Comparison of ENCODE assay signal across 8 cellular contexts in the genomic region with DNA sequence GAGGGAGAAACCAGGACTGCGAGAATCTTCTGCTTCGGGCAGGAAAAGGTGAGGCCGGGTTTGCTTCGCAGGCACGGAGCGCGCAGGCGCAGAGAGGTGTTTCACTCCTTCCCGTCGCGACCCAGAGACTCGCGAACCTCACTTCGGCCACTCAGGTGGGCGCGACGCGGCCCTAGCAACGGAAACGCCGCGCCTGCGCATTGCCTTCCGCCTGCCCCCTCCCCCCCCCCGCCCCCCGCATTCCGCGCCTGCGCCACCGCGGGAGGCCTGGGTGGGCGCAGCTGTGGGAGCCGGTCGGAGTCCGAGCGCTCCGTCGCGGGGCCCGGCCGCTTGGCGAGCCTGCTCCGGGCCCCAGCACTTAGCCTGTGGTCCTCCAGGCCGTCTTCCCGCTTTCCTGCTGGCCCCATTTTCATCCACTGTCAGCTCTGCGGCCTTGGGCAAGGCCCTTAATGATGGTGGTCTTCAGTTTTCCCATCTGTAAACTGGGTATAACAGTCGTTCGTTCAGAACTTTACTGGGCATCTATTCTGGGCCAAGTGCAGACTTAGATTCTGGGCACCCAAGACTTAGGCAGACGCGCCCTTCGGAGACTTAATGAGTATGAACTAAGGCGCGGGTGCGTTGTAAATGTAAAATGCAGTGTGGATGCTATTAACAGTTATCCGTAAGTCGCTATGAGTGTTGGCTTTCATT.
DNase-seq lines count a peak whose midpoint lies in the region; ATAC-seq, FAIRE-seq and TF ChIP-seq lines count a peak whose summit lies in the region.

No MANE protein-coding gene starts in this region.

- H2BK15ac ChIP-seq in H1 (ENCODE audit: low read length): no peak overlapping the region

- H4K8ac ChIP-seq in H1 (ENCODE audit: extremely low read depth, insufficient read depth, low read length): peak overlapping the region; percentile 83; the same call in 1 of the 2 replicates

- no peak for TF ChIP-seq EP300 in H1 (IDR thresholded peaks at IDR 0.05; ENCODE audit: borderline replicate concordance in 1 of 2, low read depth in 2 of 2, low read length in 2 of 2)

- peaks cover 2% of the 10 kb centered on the region; the same call in 1 of the 2 replicates for H3K23me2 ChIP-seq in H1 (ENCODE audit: low read depth, low read length)

- POLR2A ChIA-PET in H1 (lab: Charles Lee; ENCODE audit: partially characterized antibody): no interaction called here

- no peak overlapping the region for H3K23ac ChIP-seq in H1 (ENCODE audit: insufficient read length)

- no peaks in the 10 kb centered on the region for H3K4me1 ChIP-seq in H1 (replicated peaks in 1 of 4; ENCODE audit: control insufficient read depth in 3 of 4, insufficient read depth in 4 of 4, low read length in 3 of 4)

- no peak for FAIRE-seq in H1 (lab: Jason Lieb, UNC)

- no peak overlapping the region for H3K4ac ChIP-seq in H1 (replicated peaks; ENCODE audit: insufficient read length, low read depth, low read length)

- TF ChIP-seq POLR2A in H1 (IDR thresholded peaks at IDR 0.05; ENCODE audit: control extremely low read depth in 1 of 2, low read depth in 2 of 2, low read length in 2 of 2): no peak

- no peak overlapping the region for H2BK5ac ChIP-seq in H1 (ENCODE audit: low read depth, low read length)

- H3K27ac ChIP-seq in H1 (ENCODE audit: low read depth, low read length): no peak overlapping the region; the same call in 1 of the 2 replicates

- CTCF ChIA-PET in H1 (lab: Charles Lee; ENCODE audit: partially characterized antibody): interaction anchor here (1.5 kb wide), 1 partner anchor 11 kb away, joined by 6 read pairs; no protein-coding TSS in a partner anchor

- no peak overlapping the region for H3K4me3 ChIP-seq in GM06990 (replicated peaks; ENCODE audit: low read depth, low read length)
- peak overlapping the region; percentile 22 to 41 (median 25); a peak in 3 of 8 replicates for H3K4me3 ChIP-seq in H1 (ENCODE audit: extremely low read depth in 1 of 4, insufficient read depth in 2 of 4, low read depth in 3 of 4, low read length in 4 of 4)

- 66% methylated on average over 31 of the region's 56 CpGs; no CpG with 5 or more reads in 1 of the 2 experiments for WGBS in H1 (ENCODE audit: extremely low coverage in 1 of 2, insufficient coverage in 1 of 2, insufficient read length in 1 of 2, insufficient replicate concordance in 2 of 2, low coverage in 1 of 2, low lambda C conversion rate in 2 of 2, missing lambda C conversion rate in 1 of 2), 2 experiments

- TF ChIP-seq CTCF in GM06990 (IDR thresholded peaks at IDR 0.05; ENCODE audit: insufficient read depth, low read length, poor library complexity, severe bottlenecking) (no peak), H1 (IDR thresholded peaks at IDR 0.05; ENCODE audit: control extremely low read depth in 1 of 3, insufficient read depth in 1 of 3, low read depth in 1 of 3, low read length in 3 of 3) (no peak)

- no peaks in the 10 kb centered on the region for H4K20me1 ChIP-seq in H1 (replicated peaks in 1 of 2; ENCODE audit: control insufficient read depth in 1 of 2, insufficient read depth in 2 of 2, low read length in 2 of 2)

- H3K27me3 ChIP-seq in GM06990 (replicated peaks; ENCODE audit: control insufficient read depth, insufficient read depth, low read length) (no peaks in the 10 kb centered on the region), H1 (replicated peaks in 1 of 4; ENCODE audit: control insufficient read depth in 3 of 4, extremely low read depth in 1 of 4, insufficient read depth in 3 of 4, low read length in 3 of 4) (no peaks in the 10 kb centered on the region; a peak in 1 of 7 replicates)

- H2BK20ac ChIP-seq in H1 (ENCODE audit: low read length): no peak overlapping the region

- H3K56ac ChIP-seq in H1 (replicated peaks; ENCODE audit: insufficient read length, low read depth, low read length): no peak overlapping the region

- H2BK12ac ChIP-seq in H1 (ENCODE audit: low read depth, low read length): no peak overlapping the region

- H3K36me3 ChIP-seq in GM06990 (ENCODE audit: control insufficient read depth, insufficient read depth, low read length): no peaks in the 10 kb centered on the region
- no peaks in the 10 kb centered on the region for H3K36me3 ChIP-seq in H1 (ENCODE audit: control insufficient read depth in 2 of 4, insufficient read depth in 4 of 4, low read length in 3 of 4)

- H2BK120ac ChIP-seq in H1 (replicated peaks; ENCODE audit: low read depth, low read length): no peak overlapping the region

- DNase-seq in GM06990 (ENCODE audit: extremely low read depth, insufficient read length): peak; percentile 46
- DNase-seq in activated CD8-positive, alpha-beta memory T cell treated with anti-CD3 and anti-CD28 coated beads for 24 hours: peak; percentile 81
- peak; percentile 50 to 77 for DNase-seq in H1 (ENCODE audit: low read depth in 1 of 2, low spot score in 2 of 2)
- peak; percentile 47 for DNase-seq in mucosa of gallbladder (ENCODE audit: low spot score)
- DNase-seq in stimulated activated CD8-positive, alpha-beta memory T cell treated with anti-CD3 and anti-CD28 coated beads, Interleukin-4, amount 100 ng/mL, for 48 hours: peak; percentile 76
- DNase-seq in NCI-H2171 (lab: John Stamatoyannopoulos, UW): no peak

- H3K79me1 ChIP-seq in H1 (ENCODE audit: low read depth, low read length): no peaks in the 10 kb centered on the region

- no peak overlapping the region for H2AFZ ChIP-seq in H1 (ENCODE audit: low read length)

- no peak overlapping the region; a peak in 2 of 7 replicates for H3K9ac ChIP-seq in H1 (replicated peaks in 1 of 4; ENCODE audit: extremely low read depth in 1 of 4, low read depth in 3 of 4, low read length in 3 of 4)

- no peak overlapping the region for H4K91ac ChIP-seq in H1 (replicated peaks; ENCODE audit: insufficient read length, low read length)

- no peaks in the 10 kb centered on the region for H3K79me2 ChIP-seq in H1 (ENCODE audit: control insufficient read depth in 1 of 2, insufficient read depth in 2 of 2, low read length in 2 of 2)

- ATAC-seq in HG03196 (IDR thresholded peaks at IDR 0.05; ENCODE audit: unreplicated experiment): no peak
- no peak for ATAC-seq in GM18873 (IDR thresholded peaks at IDR 0.05; ENCODE audit: low FRiP score, unreplicated experiment)

- no peak overlapping the region for H2AK5ac ChIP-seq in H1 (ENCODE audit: low read depth, low read length)

- H3K9me3 ChIP-seq in H1 (ENCODE audit: insufficient read depth in 2 of 2, low read depth in 1 of 2, low read length in 1 of 2): no peaks in the 10 kb centered on the region

- no peak overlapping the region for H3K14ac ChIP-seq in H1 (ENCODE audit: insufficient read length)

- H4K5ac ChIP-seq in H1 (ENCODE audit: insufficient read length, low read depth, low read length): no peak overlapping the region

- no peak overlapping the region for H3K18ac ChIP-seq in H1 (ENCODE audit: extremely low read depth, low read length)

- H3K4me2 ChIP-seq in H1 (ENCODE audit: insufficient read depth in 1 of 2, low read depth in 2 of 2, low read length in 2 of 2): peak overlapping the region; percentile 21 to 52

- no peak for TF ChIP-seq RAD21 in H1 (IDR thresholded peaks at IDR 0.05 in 1 of 2, conservative IDR thresholded peaks at IDR 0.05 in 1 of 2; ENCODE audit: low read depth in 2 of 2, low read length in 2 of 2)

TF ChIP-seq in H1, 55 proteins besides CTCF, POLR2A, EP300 and RAD21:
- TF ChIP-seq EGR1 (IDR thresholded peaks at IDR 0.05; ENCODE audit: borderline replicate concordance, low read depth, low read length) (no peak), SRF (IDR thresholded peaks at IDR 0.05; ENCODE audit: low read depth, low read length) (no peak), CHD1 (IDR thresholded peaks at IDR 0.05; ENCODE audit: low read depth, low read length) (no peak), NRF1 (IDR thresholded peaks at IDR 0.05; ENCODE audit: low read depth, low read length) (peak; percentile 39; the same call in 1 of the 2 replicates), JUND (IDR thresholded peaks at IDR 0.05; ENCODE audit: low read length) (no peak), RXRA (IDR thresholded peaks at IDR 0.05; ENCODE audit: insufficient read depth, low read depth, low read length) (no peak), TAF7 (optimal IDR thresholded peaks at IDR 0.05; ENCODE audit: borderline replicate concordance, low read depth, low read length) (no peak), POU5F1 (IDR thresholded peaks at IDR 0.05; ENCODE audit: low read depth, low read length) (no peak), ASH2L (IDR thresholded peaks at IDR 0.05; ENCODE audit: low read length) (no peak)
